Comparison of ENCODE assay signal across 38 cellular contexts in genomic region chr5:129057329-129057728, GRCh38.
"Had no signal": no experiment of that assay in that cellular context is flagged by ENCODE, and none has a peak within 500 bp of the region (broad histone marks: within the 10 kb centered on the region; RNA-seq: fewer than 3 reads in every experiment).

No MANE protein-coding gene starts in this region.

- H3K9me3 Mint-ChIP-seq: activated naive CD4-positive, alpha-beta T cell treated with anti-CD3 and anti-CD28 coated beads for 36 hours; activated naive CD4-positive, alpha-beta T cell treated with anti-CD3 and anti-CD28 coated beads, Interleukin-2, amount 10 ng/mL, durations not matched to agents 7 days and 5 days; activated naive CD8-positive, alpha-beta T cell treated with anti-CD3 and anti-CD28 coated beads for 36 hours; activated naive CD8-positive, alpha-beta T cell treated with anti-CD3 and anti-CD28 coated beads, Interleukin-2, amount 10 ng/mL, durations not matched to agents 7 days and 5 days; activated T-cell treated with anti-CD3 and anti-CD28 coated beads, Interleukin-2, amount 50 U/mL, for 4 hours; activated T-helper 1 cell treated with anti-CD3 and anti-CD28 coated beads, Interleukin-12 subunit alpha, Interleukin-12 subunit beta, Interleukin-2, Interleukin-4 antibody, amounts not matched to agents 30 ng/mL and 10 ng/mL and 1 ng/mL, durations not matched to agents 14 hours and 24 hours and 36 hours; activated T-helper 17 cell treated with anti-CD3 and anti-CD28 coated beads, Interleukin-2, amount 50 U/mL, for 72 hours; activated T-helper 2 cell treated with anti-CD3 and anti-CD28 coated beads, Interferon-gamma antibody, Interleukin-2, Interleukin-4, amounts not matched to agents 10 μg/mL and 5 μg/mL and 100 μg/mL, durations not matched to agents 14 hours and 24 hours and 36 hours had no signal

- ATAC-seq: activated naive CD4-positive, alpha-beta T cell treated with anti-CD3 and anti-CD28 coated beads, Interleukin-2, amount 50 U/mL, for 72 hours; activated naive CD8-positive, alpha-beta T cell treated with anti-CD3 and anti-CD28 coated beads, Interleukin-2, amount 50 U/mL, for 24 hours; activated T-cell treated with anti-CD3 and anti-CD28 coated beads, Interleukin-2, amount 50 U/mL, for 4 hours; activated T-cell treated with anti-CD3 and anti-CD28 coated beads, Interleukin-2, amount 50 U/mL, for 72 hours; activated T-helper 17 cell treated with anti-CD3 and anti-CD28 coated beads, Interleukin-2, amount 50 U/mL, for 72 hours; body of pancreas had no signal

- H3K27ac Mint-ChIP-seq: activated naive CD4-positive, alpha-beta T cell treated with anti-CD3 and anti-CD28 coated beads for 36 hours; activated naive CD4-positive, alpha-beta T cell treated with anti-CD3 and anti-CD28 coated beads, Interleukin-2, amount 10 ng/mL, durations not matched to agents 7 days and 5 days; activated naive CD4-positive, alpha-beta T cell treated with anti-CD3 and anti-CD28 coated beads, Interleukin-2, amount 50 U/mL, for 24 hours; activated naive CD4-positive, alpha-beta T cell treated with anti-CD3 and anti-CD28 coated beads, Interleukin-2, amount 50 U/mL, for 72 hours; activated naive CD8-positive, alpha-beta T cell; activated naive CD8-positive, alpha-beta T cell treated with anti-CD3 and anti-CD28 coated beads for 36 hours; activated naive CD8-positive, alpha-beta T cell treated with anti-CD3 and anti-CD28 coated beads, Interleukin-2, amount 10 ng/mL, durations not matched to agents 7 days and 5 days; activated naive CD8-positive, alpha-beta T cell treated with anti-CD3 and anti-CD28 coated beads, Interleukin-2, amount 50 U/mL, for 24 hours; activated T-cell treated with anti-CD3 and anti-CD28 coated beads, Interleukin-2, amount 50 U/mL, for 24 hours; activated T-cell treated with anti-CD3 and anti-CD28 coated beads, Interleukin-2, amount 50 U/mL, for 72 hours; activated T-helper 1 cell treated with anti-CD3 and anti-CD28 coated beads, Interleukin-12 subunit alpha, Interleukin-12 subunit beta, Interleukin-2, Interleukin-4 antibody, amounts not matched to agents 30 ng/mL and 10 ng/mL and 1 ng/mL, durations not matched to agents 14 hours and 24 hours and 36 hours; activated T-helper 17 cell treated with anti-CD3 and anti-CD28 coated beads, Interleukin-2, amount 50 U/mL, for 72 hours; activated T-helper 2 cell treated with anti-CD3 and anti-CD28 coated beads, Interferon-gamma antibody, Interleukin-2, Interleukin-4, amounts not matched to agents 10 μg/mL and 5 μg/mL and 100 μg/mL, durations not matched to agents 14 hours and 24 hours and 36 hours; brain had no signal

- FAIRE-seq: astrocyte, bronchial epithelial cell had no signal

- H3K4me1 Mint-ChIP-seq: activated naive CD4-positive, alpha-beta T cell treated with anti-CD3 and anti-CD28 coated beads, Interleukin-2, amount 10 ng/mL, durations not matched to agents 7 days and 5 days; activated naive CD4-positive, alpha-beta T cell treated with anti-CD3 and anti-CD28 coated beads, Interleukin-2, amount 50 U/mL, for 24 hours; activated naive CD8-positive, alpha-beta T cell treated with anti-CD3 and anti-CD28 coated beads for 36 hours; activated naive CD8-positive, alpha-beta T cell treated with anti-CD3 and anti-CD28 coated beads, Interleukin-2, amount 10 ng/mL, durations not matched to agents 7 days and 5 days; activated naive CD8-positive, alpha-beta T cell treated with anti-CD3 and anti-CD28 coated beads, Interleukin-2, amount 50 U/mL, for 24 hours; activated T-helper 17 cell treated with anti-CD3 and anti-CD28 coated beads, Interleukin-2, amount 50 U/mL, for 72 hours; brain had no signal

- H3K27ac ChIP-seq: adrenal gland, ascending aorta, body of pancreas, brain microvascular endothelial cell, breast epithelium, cardiac muscle cell had no signal

- H3K4me3 ChIP-seq: adrenal gland, ascending aorta, body of pancreas, breast epithelium, cardiac muscle cell had no signal

- DNase-seq: activated effector memory CD4-positive, alpha-beta T cell treated with anti-CD3 and anti-CD28 coated beads, Interleukin-2, amount 50 U/mL, for 16 hours; activated effector memory CD4-positive, alpha-beta T cell treated with Interleukin-2 at 50 U/mL for 16 hours; activated gamma-delta T cell; activated gamma-delta T cell treated with Interleukin-2 at 50 U/mL for 16 hours; activated naive CD4-positive, alpha-beta T cell; activated naive CD4-positive, alpha-beta T cell treated with anti-CD3 and anti-CD28 coated beads for 36 hours; activated naive CD4-positive, alpha-beta T cell treated with anti-CD3 and anti-CD28 coated beads, Interleukin-2, amount 10 ng/mL, durations not matched to agents 7 days and 5 days; activated naive CD4-positive, alpha-beta T cell treated with anti-CD3 and anti-CD28 coated beads, Interleukin-2, amount 50 U/mL, for 16 hours; activated naive CD4-positive, alpha-beta T cell treated with Interleukin-2 at 50 U/mL for 16 hours; activated naive CD8-positive, alpha-beta T cell treated with anti-CD3 and anti-CD28 coated beads for 36 hours; activated naive CD8-positive, alpha-beta T cell treated with anti-CD3 and anti-CD28 coated beads, Interleukin-2, amount 10 ng/mL, durations not matched to agents 7 days and 5 days; activated naive CD8-positive, alpha-beta T cell treated with anti-CD3 and anti-CD28 coated beads, Interleukin-2, amount 50 U/mL, for 24 hours; activated T-cell treated with anti-CD3 and anti-CD28 coated beads, Interleukin-2, amount 50 U/mL, for 24 hours; activated T-cell treated with anti-CD3 and anti-CD28 coated beads, Interleukin-2, amount 50 U/mL, for 4 hours; activated T-cell treated with anti-CD3 and anti-CD28 coated beads, Interleukin-2, amount 50 U/mL, for 48 hours; activated T-cell treated with anti-CD3 and anti-CD28 coated beads, Interleukin-2, amount 50 U/mL, for 72 hours; adrenal gland; amniotic stem cell; amygdala; anterior cingulate cortex; aorta; body of pancreas; brain microvascular endothelial cell; caudate nucleus; central memory CD4-positive, alpha-beta T cell; cerebellar nuclear complex had no signal

- H3K36me3 Mint-ChIP-seq: activated naive CD4-positive, alpha-beta T cell treated with anti-CD3 and anti-CD28 coated beads, Interleukin-2, amount 10 ng/mL, durations not matched to agents 7 days and 5 days; activated naive CD4-positive, alpha-beta T cell treated with anti-CD3 and anti-CD28 coated beads, Interleukin-2, amount 50 U/mL, for 24 hours; activated naive CD8-positive, alpha-beta T cell; activated naive CD8-positive, alpha-beta T cell treated with anti-CD3 and anti-CD28 coated beads for 36 hours; activated naive CD8-positive, alpha-beta T cell treated with anti-CD3 and anti-CD28 coated beads, Interleukin-2, amount 10 ng/mL, durations not matched to agents 7 days and 5 days; brain had no signal

- H3K27me3 ChIP-seq: adrenal gland, ascending aorta, body of pancreas, brain microvascular endothelial cell, breast epithelium, cardiac muscle cell had no signal

- H3K27me3 Mint-ChIP-seq: activated naive CD4-positive, alpha-beta T cell treated with anti-CD3 and anti-CD28 coated beads, Interleukin-2, amount 10 ng/mL, durations not matched to agents 7 days and 5 days had no signal

- H3K4me3 Mint-ChIP-seq: activated naive CD4-positive, alpha-beta T cell treated with anti-CD3 and anti-CD28 coated beads for 36 hours; activated naive CD4-positive, alpha-beta T cell treated with anti-CD3 and anti-CD28 coated beads, Interleukin-2, amount 10 ng/mL, durations not matched to agents 7 days and 5 days; activated naive CD4-positive, alpha-beta T cell treated with anti-CD3 and anti-CD28 coated beads, Interleukin-2, amount 50 U/mL, for 24 hours; activated naive CD8-positive, alpha-beta T cell; activated naive CD8-positive, alpha-beta T cell treated with anti-CD3 and anti-CD28 coated beads for 36 hours; activated naive CD8-positive, alpha-beta T cell treated with anti-CD3 and anti-CD28 coated beads, Interleukin-2, amount 10 ng/mL, durations not matched to agents 7 days and 5 days; activated naive CD8-positive, alpha-beta T cell treated with anti-CD3 and anti-CD28 coated beads, Interleukin-2, amount 50 U/mL, for 24 hours; activated T-cell treated with anti-CD3 and anti-CD28 coated beads, Interleukin-2, amount 50 U/mL, for 24 hours; activated T-cell treated with anti-CD3 and anti-CD28 coated beads, Interleukin-2, amount 50 U/mL, for 4 hours; activated T-cell treated with anti-CD3 and anti-CD28 coated beads, Interleukin-2, amount 50 U/mL, for 72 hours; activated T-helper 1 cell treated with anti-CD3 and anti-CD28 coated beads, Interleukin-12 subunit alpha, Interleukin-12 subunit beta, Interleukin-2, Interleukin-4 antibody, amounts not matched to agents 30 ng/mL and 10 ng/mL and 1 ng/mL, durations not matched to agents 14 hours and 24 hours and 36 hours; activated T-helper 17 cell treated with anti-CD3 and anti-CD28 coated beads, Interleukin-2, amount 50 U/mL, for 72 hours; brain had no signal

- H3K36me3 ChIP-seq: adrenal gland, ascending aorta, brain microvascular endothelial cell, breast epithelium, cardiac muscle cell had no signal

- H3K4me1 ChIP-seq: adrenal gland, ascending aorta, body of pancreas, breast epithelium had no signal

- H3K9me3 ChIP-seq: adrenal gland had no signal
